ENCODE assay signal across 8 cellular contexts in the genomic region with DNA sequence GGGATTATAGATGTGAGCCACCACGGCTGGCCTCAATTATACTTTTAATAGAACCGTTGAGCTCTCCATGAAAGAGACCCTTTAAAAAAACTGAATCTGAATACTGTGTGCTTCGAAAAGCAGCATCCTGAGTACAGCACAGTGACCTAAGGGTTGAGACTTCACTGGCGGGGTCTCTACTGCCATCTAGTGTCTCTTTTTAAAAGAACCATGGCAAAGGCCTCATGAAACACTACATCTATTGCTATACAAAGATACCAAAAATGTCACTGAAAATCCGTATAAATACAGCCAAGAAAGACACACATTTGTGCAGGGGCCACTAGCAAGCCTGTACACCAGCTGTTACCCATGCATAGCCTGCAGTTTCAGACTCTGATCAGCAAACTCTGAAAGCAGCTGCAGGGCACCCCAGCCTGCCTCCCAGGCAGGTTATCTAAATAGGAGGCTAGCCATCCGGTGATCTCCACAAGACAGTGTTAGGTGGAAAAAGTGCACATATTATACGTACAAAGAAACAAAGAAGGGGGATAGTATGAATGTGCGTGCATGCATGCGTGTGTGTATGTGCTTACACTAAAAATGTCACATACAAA. TPM values are rescaled to one million over a fixed set of nuclear protein-coding genes. Genes with fewer than 3 reads are reported as not detected.
A peak's percentile ranks its signal among the peaks of the same experiment; 100 is the strongest.
DNase-seq lines count a peak whose midpoint lies in the region; ATAC-seq and TF ChIP-seq lines count a peak whose summit lies in the region.

No MANE protein-coding gene starts in this region.

- peaks cover 59% of the 10 kb centered on the region for H3K36me3 ChIP-seq in brain microvascular endothelial cell (replicated peaks)

- H3K27me3 Mint-ChIP-seq in activated naive CD4-positive, alpha-beta T cell treated with anti-CD3 and anti-CD28 coated beads for 36 hours (ENCODE audit: low read depth), result no peaks in the 10 kb centered on the region
- no peaks in the 10 kb centered on the region for H3K27me3 Mint-ChIP-seq in immature natural killer cell (ENCODE audit: low read depth in 3 of 3)

- H3K4me3 ChIP-seq in brain microvascular endothelial cell (ENCODE audit: low read depth, low read length), result no peak overlapping the region

- H3K9me3 Mint-ChIP-seq in activated naive CD4-positive, alpha-beta T cell treated with anti-CD3 and anti-CD28 coated beads for 36 hours, result no peaks in the 10 kb centered on the region
- no peaks in the 10 kb centered on the region for H3K9me3 Mint-ChIP-seq in immature natural killer cell

- no peak for ATAC-seq in HG02840 (IDR thresholded peaks at IDR 0.05; ENCODE audit: low FRiP score, unreplicated experiment)

- H3K36me3 Mint-ChIP-seq in activated naive CD4-positive, alpha-beta T cell treated with anti-CD3 and anti-CD28 coated beads for 36 hours (ENCODE audit: low read depth), result peaks cover 30% of the 10 kb centered on the region
- peaks cover 10 to 38% (median 19%) of the 10 kb centered on the region in 3 donors for H3K36me3 Mint-ChIP-seq in immature natural killer cell

- peak; percentile 78 for TF ChIP-seq CTCF in brain microvascular endothelial cell (IDR thresholded peaks at IDR 0.05; ENCODE audit: low read depth, low read length, missing control alignments)

- DNase-seq in activated naive CD4-positive, alpha-beta T cell treated with anti-CD3 and anti-CD28 coated beads for 36 hours, result peak; percentile 55
- DNase-seq in activated naive CD4-positive, alpha-beta T cell treated with anti-CD3 and anti-CD28 coated beads, Interleukin-2, amount 50 U/mL, for 16 hours, result no peak
- peak; percentile 56 for DNase-seq in NCI-H1092 treated with DMSO at 0.1 percent for 48 hours (lab: John Stamatoyannopoulos, UW)
- DNase-seq in SKM-1 (lab: John Stamatoyannopoulos, UW; ENCODE audit: unreplicated experiment), result peak; percentile 55
- peak; percentile 81 for DNase-seq in brain microvascular endothelial cell
- DNase-seq in immature natural killer cell, result peak; percentile 40 to 57 (median 53)
- peak in 2 of 3 donors; percentile 7 to 14 for DNase-seq in stimulated activated CD4-positive, alpha-beta T cell treated with anti-CD3 and anti-CD28 coated beads, TNF-alpha, amount 100 ng/mL, for 1 hour (ENCODE audit: low read depth in 3 of 3, low spot score in 1 of 3)

- CTCF ChIA-PET in activated naive CD4-positive, alpha-beta T cell treated with anti-CD3 and anti-CD28 coated beads for 36 hours (lab: Charles Lee), result interaction anchor here (0.6 to 2.8 kb wide), 31 partner anchors 8 to 345 kb away, joined by 3 to 13 read pairs (median 4); no protein-coding TSS in a partner anchor

- no peak overlapping the region for H3K4me3 Mint-ChIP-seq in activated naive CD4-positive, alpha-beta T cell treated with anti-CD3 and anti-CD28 coated beads for 36 hours
- no peak overlapping the region for H3K4me3 Mint-ChIP-seq in immature natural killer cell

- peaks cover 2% of the 10 kb centered on the region for H3K4me1 Mint-ChIP-seq in activated naive CD4-positive, alpha-beta T cell treated with anti-CD3 and anti-CD28 coated beads for 36 hours (ENCODE audit: low read depth)
- peaks cover 2 to 14% of the 10 kb centered on the region in 2 donors for H3K4me1 Mint-ChIP-seq in immature natural killer cell

- in situ Hi-C loops in brain microvascular endothelial cell (cut with HindIII; ENCODE audit: low pct_ligation_motif_present, low sequenced_read_pairs), result no loop called here

- peak overlapping the region; percentile 41 for H3K27ac Mint-ChIP-seq in activated naive CD4-positive, alpha-beta T cell treated with anti-CD3 and anti-CD28 coated beads for 36 hours
- peak overlapping the region in 2 of 6 donors; percentile 28 to 79 for H3K27ac Mint-ChIP-seq in immature natural killer cell

- H3K27me3 ChIP-seq in brain microvascular endothelial cell (replicated peaks), result no peaks in the 10 kb centered on the region

- no peak overlapping the region for H3K27ac ChIP-seq in brain microvascular endothelial cell

- intact Hi-C loops in activated naive CD4-positive, alpha-beta T cell treated with anti-CD3 and anti-CD28 coated beads for 36 hours (cut with micrococcal nuclease), result loop anchor here (1.0 to 2.0 kb wide), 3 partner anchors 49 to 348 kb away; a partner anchor contains a TSS

RNA-seq across cellular contexts. Expression of a gene that starts 35.3 kb away (rescaled TPM):
- total RNA-seq in activated naive CD4-positive, alpha-beta T cell treated with anti-CD3 and anti-CD28 coated beads for 36 hours, result 10 to 100 TPM; 67.0 to 68.6 TPM
- polyA plus RNA-seq in immature natural killer cell, result 10 to 100 TPM; 51.0 to 73.9 (median 60.3) TPM

RNA-seq across cellular contexts. Expression of a gene that starts 35.4 kb away (rescaled TPM):
- under 1 TPM in 1 of 2 experiments, not detected in 1; 0.12 TPM for total RNA-seq in activated naive CD4-positive, alpha-beta T cell treated with anti-CD3 and anti-CD28 coated beads for 36 hours
- under 1 TPM in 2 of 3 donors, not detected in 1; 0.48 to 0.63 TPM for polyA plus RNA-seq in immature natural killer cell

RNA-seq across cellular contexts. Expression of a gene that starts 49.5 kb away (rescaled TPM):
- total RNA-seq in activated naive CD4-positive, alpha-beta T cell treated with anti-CD3 and anti-CD28 coated beads for 36 hours, result 10 to 100 TPM; 25.3 to 27.1 TPM
- 10 to 100 TPM; 11.4 to 25.0 (median 14.5) TPM for polyA plus RNA-seq in immature natural killer cell

RNA-seq across cellular contexts. Expression of a gene that starts 54.7 kb away (rescaled TPM):
- under 1 TPM; 0.83 to 0.89 TPM for total RNA-seq in activated naive CD4-positive, alpha-beta T cell treated with anti-CD3 and anti-CD28 coated beads for 36 hours
- polyA plus RNA-seq in immature natural killer cell, result 10 to 100 TPM; 75.1 to 98.8 (median 81.4) TPM
